8 cellular contexts compared by ENCODE assay signal in genomic region chr14:44896275-44897040, GRCh38.
A peak's percentile ranks its signal among the peaks of the same experiment; 100 is the strongest.
DNase-seq lines count a peak whose midpoint lies in the region; ATAC-seq and TF ChIP-seq lines count a peak whose summit lies in the region.

No MANE protein-coding gene starts in this region.

- H3K36me3 Mint-ChIP-seq in activated B cell treated with CpG ODN at 0.5 μM for 24 hours (ENCODE audit: low read depth): peaks cover 3% of the 10 kb centered on the region

- WGBS in liver: 83% methylated on average over 10 of the region's 10 CpGs
- 76% methylated on average over 10 of the region's 10 CpGs for WGBS in aorta, 2 donors

- H3K27ac Mint-ChIP-seq in activated B cell treated with CpG ODN at 0.5 μM for 24 hours: peak overlapping the region; percentile 94

- H3K27me3 Mint-ChIP-seq in activated B cell treated with CpG ODN at 0.5 μM for 24 hours: no peaks in the 10 kb centered on the region

- H3K9ac ChIP-seq in liver (ENCODE audit: low read depth in 1 of 2, low read length in 2 of 2): no peak overlapping the region

- no peak for TF ChIP-seq RAD21 in liver (IDR thresholded peaks at IDR 0.05)

- H3K4me1 ChIP-seq in left ventricle myocardium inferior: peaks cover 36% of the 10 kb centered on the region
- H3K4me1 ChIP-seq in liver (ENCODE audit: control insufficient read depth in 4 of 4, insufficient read depth in 4 of 4, low read length in 3 of 4): peaks cover 1 to 18% (median 7%) of the 10 kb centered on the region in 4 donors
- no peaks in the 10 kb centered on the region for H3K4me1 ChIP-seq in aorta (ENCODE audit: control insufficient read depth in 1 of 2, insufficient read depth in 2 of 2, low read length in 2 of 2)

- ATAC-seq in left cardiac atrium: no peak
- no peak for ATAC-seq in activated B cell treated with CpG ODN at 0.5 μM for 24 hours (ENCODE audit: low read depth)
- no peak for ATAC-seq in aorta (ENCODE audit: low FRiP score)
- ATAC-seq in sciatic nerve: no peak

- TF ChIP-seq CTCF in left ventricle myocardium inferior (IDR thresholded peaks at IDR 0.05; ENCODE audit: borderline replicate concordance): no peak
- TF ChIP-seq CTCF in activated B cell treated with CpG ODN at 0.5 μM for 24 hours (IDR thresholded peaks at IDR 0.05): no peak
- no peak for TF ChIP-seq CTCF in liver (IDR thresholded peaks at IDR 0.05; ENCODE audit: low read depth, low read length, missing input control)

- no peaks in the 10 kb centered on the region for H3K27me3 ChIP-seq in left ventricle myocardium inferior (ENCODE audit: low read depth)
- H3K27me3 ChIP-seq in liver (ENCODE audit: control insufficient read depth in 4 of 4, insufficient read depth in 4 of 4, low read length in 3 of 4): no peaks in the 10 kb centered on the region
- no peaks in the 10 kb centered on the region for H3K27me3 ChIP-seq in aorta (ENCODE audit: control insufficient read depth in 1 of 2, insufficient read depth in 2 of 2, low read length in 1 of 2)

- peak overlapping the region; percentile 93 for H3K4me3 Mint-ChIP-seq in activated B cell treated with CpG ODN at 0.5 μM for 24 hours

- POLR2A ChIA-PET in activated B cell treated with CpG ODN at 0.5 μM for 24 hours (lab: Charles Lee): interaction anchor here (0.6 to 3.1 kb wide), 7 partner anchors 29 to 357 kb away, joined by 3 to 64 read pairs (median 4); partner anchors contain the start of genes FANCM, FKBP3, KLHL28 and MIS18BP1

- CTCF ChIA-PET in activated B cell treated with CpG ODN at 0.5 μM for 24 hours (lab: Charles Lee): interaction anchor here (1.1 to 2.0 kb wide), 2 partner anchors 17 to 66 kb away, joined by 3 to 10 read pairs; partner anchors contain the start of genes KLHL28 and TOGARAM1

- H3K4me1 Mint-ChIP-seq in activated B cell treated with CpG ODN at 0.5 μM for 24 hours: peaks cover 17% of the 10 kb centered on the region

- no peaks in the 10 kb centered on the region for H3K36me3 ChIP-seq in left ventricle myocardium inferior
- H3K36me3 ChIP-seq in liver (ENCODE audit: control insufficient read depth in 4 of 4, insufficient read depth in 3 of 4, low read depth in 1 of 4, low read length in 3 of 4): peaks cover 0 to 5% (median 0%) of the 10 kb centered on the region in 4 donors
- H3K36me3 ChIP-seq in aorta (ENCODE audit: control insufficient read depth in 1 of 2, insufficient read depth in 2 of 2, low read length in 1 of 2): no peaks in the 10 kb centered on the region

- H3K4me3 ChIP-seq in left ventricle myocardium inferior (peak overlapping the region; percentile 90), liver (ENCODE audit: low read depth in 1 of 3, low read length in 3 of 3) (peak overlapping the region; percentile 14 to 21 (median 18)), aorta (ENCODE audit: low read length in 2 of 2) (peak overlapping the region in 1 of 2 donors; percentile 34)

- DNase-seq in left ventricle myocardium inferior (no peak), left cardiac atrium (no peak), activated B cell treated with CpG ODN at 0.5 μM for 24 hours (no peak), aorta (no peak), T-helper 9 cell (no peak), H4 (ENCODE audit: low spot score) (no peak), sciatic nerve (ENCODE audit: low spot score) (no peak)

- intact Hi-C loops in left ventricle myocardium inferior (cut with micrococcal nuclease): loop anchor here (10.0 kb wide), 1 partner anchor 358 kb away; the partner anchor contains the start of gene MIS18BP1
- intact Hi-C loops in left cardiac atrium (cut with DNase I): loop anchor here in 1 of 2 donors (5.0 kb wide), 1 partner anchor 241 kb away; the partner anchor contains the start of gene FANCM
- intact Hi-C loops in activated B cell treated with CpG ODN at 0.5 μM for 24 hours (cut with micrococcal nuclease): loop anchor here (1.0 kb wide), 4 partner anchors 65 to 357 kb away; partner anchors contain the start of genes FKBP3, KLHL28, MIS18BP1 and PRPF39
- intact Hi-C loops in aorta (cut with DNase I): loop anchor here (2.0 to 5.0 kb wide), 5 partner anchors 64 to 356 kb away; partner anchors contain the start of genes KLHL28 (in 2 of the 2), MIS18BP1 (in 2 of the 2), FANCM (in 1 of the 2) and FKBP3 (in 1 of the 2)
- intact Hi-C loops in sciatic nerve (cut with DNase I): no loop called here

- H3K27ac ChIP-seq in left ventricle myocardium inferior (replicated peaks): peak overlapping the region; percentile 100
- H3K27ac ChIP-seq in liver (ENCODE audit: low read depth in 1 of 2, low read length in 2 of 2): peak overlapping the region in 1 of 2 donors; percentile 54
- H3K27ac ChIP-seq in aorta (ENCODE audit: low read depth in 1 of 2, low read length in 2 of 2): peak overlapping the region; percentile 70 to 71

- H3K9me3 Mint-ChIP-seq in activated B cell treated with CpG ODN at 0.5 μM for 24 hours: peaks cover 3% of the 10 kb centered on the region

- peaks cover 3% of the 10 kb centered on the region for H3K9me3 ChIP-seq in left ventricle myocardium inferior (replicated peaks)
- H3K9me3 ChIP-seq in liver (ENCODE audit: control insufficient read depth in 4 of 4, low read length in 3 of 4): no peaks in the 10 kb centered on the region
- no peaks in the 10 kb centered on the region for H3K9me3 ChIP-seq in aorta (ENCODE audit: control insufficient read depth, low read length)

TF ChIP-seq in liver, 16 proteins besides CTCF, POLR2A, EP300 and RAD21:
- no peak for TF ChIP-seq MAX (IDR thresholded peaks at IDR 0.05)
- peak in 1 of 2 donors; percentile 10 for TF ChIP-seq JUND (IDR thresholded peaks at IDR 0.05)
